Comparison of ENCODE assay signal across 8 cellular contexts in genomic region chr2:63488118-63488713, GRCh38.
A peak's percentile ranks its signal among the peaks of the same experiment; 100 is the strongest.
DNase-seq lines count a peak whose midpoint lies in the region; ATAC-seq and TF ChIP-seq lines count a peak whose summit lies in the region.

No MANE protein-coding gene starts in this region.

- CTCF ChIA-PET in activated CD4-positive, alpha-beta T cell treated with anti-CD3 and anti-CD28 coated beads, Interleukin-2, amount 10 ng/mL, durations not matched to agents 7 days and 5 days (lab: Charles Lee): no interaction called here

- TF ChIP-seq CTCF in astrocyte of the cerebellum (IDR thresholded peaks at IDR 0.05; ENCODE audit: low read depth, low read length, missing control alignments) (peak; percentile 82), right lobe of liver (IDR thresholded peaks at IDR 0.05) (peak; percentile 45 to 77 (median 69))

- no peak overlapping the region for H3K27ac Mint-ChIP-seq in activated CD4-positive, alpha-beta T cell treated with anti-CD3 and anti-CD28 coated beads, Interleukin-2, amount 10 ng/mL, durations not matched to agents 7 days and 5 days

- intact Hi-C loops in right lobe of liver (cut with DNase I): no loop called here

- H3K4me3 Mint-ChIP-seq in activated CD4-positive, alpha-beta T cell treated with anti-CD3 and anti-CD28 coated beads, Interleukin-2, amount 10 ng/mL, durations not matched to agents 7 days and 5 days: no peak overlapping the region

- H3K4me1 ChIP-seq in right lobe of liver: no peaks in the 10 kb centered on the region

- H3K27me3 ChIP-seq in right lobe of liver: no peaks in the 10 kb centered on the region

- H3K4me1 Mint-ChIP-seq in activated CD4-positive, alpha-beta T cell treated with anti-CD3 and anti-CD28 coated beads, Interleukin-2, amount 10 ng/mL, durations not matched to agents 7 days and 5 days: no peaks in the 10 kb centered on the region

- no peak for TF ChIP-seq POLR2A in right lobe of liver (IDR thresholded peaks at IDR 0.05)

- in situ Hi-C loops in astrocyte of the cerebellum (cut with HindIII; ENCODE audit: low sequenced_read_pairs): no loop called here

- 57% methylated on average over 2 of the region's 2 CpGs for WGBS in right lobe of liver (ENCODE audit: insufficient coverage, low coverage, low lambda C conversion rate, missing lambda C conversion rate)

- H3K4me3 ChIP-seq in astrocyte of the cerebellum (ENCODE audit: low read depth, low read length) (no peak overlapping the region), right lobe of liver (no peak overlapping the region)

- peak; percentile 45 to 49 (median 48) for ATAC-seq in right lobe of liver
- no peak for ATAC-seq in GM18909 (IDR thresholded peaks at IDR 0.05; ENCODE audit: poor library complexity, unreplicated experiment)

- no peaks in the 10 kb centered on the region for H3K36me3 ChIP-seq in right lobe of liver

- peak; percentile 13 for DNase-seq in activated CD4-positive, alpha-beta T cell treated with anti-CD3 and anti-CD28 coated beads, Interleukin-2, amount 10 ng/mL, durations not matched to agents 7 days and 5 days
- DNase-seq in activated CD4-positive, alpha-beta T cell treated with anti-CD3 and anti-CD28 coated beads for 4 hours: no peak
- DNase-seq in LHCN-M2 (ENCODE audit: low read depth): peak; percentile 36
- DNase-seq in astrocyte of the cerebellum (ENCODE audit: low read depth): peak; percentile 37
- DNase-seq in right lobe of liver: no peak
- no peak for DNase-seq in foreskin melanocyte
- DNase-seq in NCI-H226: no peak

- no peaks in the 10 kb centered on the region for H3K9me3 ChIP-seq in right lobe of liver

- H3K27ac ChIP-seq in right lobe of liver: no peak overlapping the region

- no peaks in the 10 kb centered on the region for H3K36me3 Mint-ChIP-seq in activated CD4-positive, alpha-beta T cell treated with anti-CD3 and anti-CD28 coated beads, Interleukin-2, amount 10 ng/mL, durations not matched to agents 7 days and 5 days (ENCODE audit: low read depth)

- no peaks in the 10 kb centered on the region for H3K9me3 Mint-ChIP-seq in activated CD4-positive, alpha-beta T cell treated with anti-CD3 and anti-CD28 coated beads, Interleukin-2, amount 10 ng/mL, durations not matched to agents 7 days and 5 days

- H3K27me3 Mint-ChIP-seq in activated CD4-positive, alpha-beta T cell treated with anti-CD3 and anti-CD28 coated beads, Interleukin-2, amount 10 ng/mL, durations not matched to agents 7 days and 5 days: no peaks in the 10 kb centered on the region

- POLR2A ChIA-PET in activated CD4-positive, alpha-beta T cell treated with anti-CD3 and anti-CD28 coated beads, Interleukin-2, amount 10 ng/mL, durations not matched to agents 7 days and 5 days (lab: Charles Lee): no interaction called here

Comparison
In these comparisons a context has a peak if more than half of its experiments do, and no peak if none do; other contexts are left out.
1. DNase-seq: peak in activated CD4-positive, alpha-beta T cell treated with anti-CD3 and anti-CD28 coated beads, Interleukin-2, amount 10 ng/mL, durations not matched to agents 7 days and 5 days (single experiment), LHCN-M2 (single experiment) and astrocyte of the cerebellum (single experiment); none in activated CD4-positive, alpha-beta T cell treated with anti-CD3 and anti-CD28 coated beads for 4 hours (0 of 2), right lobe of liver (0 of 3), foreskin melanocyte (single experiment) and NCI-H226 (single experiment).